ENCODE assay signal across 1 cellular context in genomic region chr17:29149431-29150064, GRCh38.
TF ChIP-seq lines count a peak whose summit lies in the region.

No MANE protein-coding gene starts in this region.

TF ChIP-seq in H1, 55 proteins besides CTCF, POLR2A, EP300 and RAD21:
- no peak for TF ChIP-seq TCF12 (IDR thresholded peaks at IDR 0.05; ENCODE audit: low read depth, low read length)
